ENCODE assay signal across 9 cellular contexts in the genomic region with DNA sequence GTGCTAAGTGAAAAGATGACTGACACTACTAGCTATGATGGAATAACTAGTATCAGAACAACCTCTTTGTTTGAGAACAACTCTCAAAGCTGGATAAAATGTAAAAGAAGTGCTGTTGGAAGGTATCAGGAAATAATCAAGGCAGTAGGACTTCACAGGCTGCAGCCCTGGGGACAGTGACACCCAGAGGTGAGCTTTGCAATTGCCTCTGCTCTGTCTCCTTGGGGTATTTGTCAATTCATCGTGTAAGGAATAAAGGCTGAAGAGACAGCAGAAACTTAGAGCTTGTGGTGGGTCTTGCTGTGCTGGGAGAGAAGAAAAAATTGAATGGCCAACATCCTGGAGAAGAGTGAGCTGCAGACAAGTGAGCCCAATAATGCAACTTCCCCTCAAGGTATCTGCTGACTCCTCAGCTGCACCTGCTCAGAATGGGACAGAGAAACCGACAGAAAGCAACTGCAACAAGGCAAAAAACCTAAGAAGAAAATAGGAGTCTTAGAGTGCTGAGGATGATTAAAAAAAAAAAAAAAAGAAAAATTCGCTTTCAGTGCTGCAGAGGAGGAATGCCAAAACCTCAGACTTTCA.
A peak's percentile ranks its signal among the peaks of the same experiment; 100 is the strongest.
DNase-seq lines count a peak whose midpoint lies in the region; ATAC-seq, FAIRE-seq and TF ChIP-seq lines count a peak whose summit lies in the region.
"Had no signal": no experiment of that assay in that cellular context is flagged by ENCODE, and none has a peak within 500 bp of the region (broad histone marks: within the 10 kb centered on the region; RNA-seq: fewer than 3 reads in every experiment).

No MANE protein-coding gene starts in this region.

- no peak overlapping the region for H3K4me3 Mint-ChIP-seq in CD8-positive, alpha-beta memory T cell

- H2AFZ ChIP-seq in smooth muscle cell (ENCODE audit: low read depth) = no peak overlapping the region

- WGBS in smooth muscle cell (ENCODE audit: low lambda C conversion rate) = 53% methylated on average over 3 of the region's 3 CpGs

- H3F3A ChIP-seq in smooth muscle cell (ENCODE audit: low read depth) = no peaks in the 10 kb centered on the region

- H3K27ac Mint-ChIP-seq in CD8-positive, alpha-beta memory T cell = no peak overlapping the region

- H3K4me1 ChIP-seq in smooth muscle cell (ENCODE audit: low read depth) = no peaks in the 10 kb centered on the region
- no peaks in the 10 kb centered on the region for H3K4me1 ChIP-seq in CD8-positive, alpha-beta memory T cell (ENCODE audit: insufficient read depth, low read length)

- FAIRE-seq in GM12891 (lab: Jason Lieb, UNC) = no peak

- H3K9me3 Mint-ChIP-seq in CD8-positive, alpha-beta memory T cell = peaks cover 0 to 2% (median 0%) of the 10 kb centered on the region in 5 donors

- H3K79me2 ChIP-seq in smooth muscle cell (ENCODE audit: low read depth) = no peaks in the 10 kb centered on the region

- no peaks in the 10 kb centered on the region for H3K9me3 ChIP-seq in smooth muscle cell (replicated peaks; ENCODE audit: low read depth)
- no peaks in the 10 kb centered on the region for H3K9me3 ChIP-seq in CD8-positive, alpha-beta memory T cell (ENCODE audit: low read length)
- H3K9me3 ChIP-seq: SJCRH30 had no signal

- no peaks in the 10 kb centered on the region for H4K20me1 ChIP-seq in smooth muscle cell (ENCODE audit: low read depth)

- intact Hi-C loops in dorsolateral prefrontal cortex (cut with DNase I) = no loop called here
- intact Hi-C loops in left cardiac atrium (cut with DNase I) = no loop called here

- no peak overlapping the region for H3K9ac ChIP-seq in smooth muscle cell (ENCODE audit: low read depth)

- H3K4me3 ChIP-seq in dorsolateral prefrontal cortex (no peak overlapping the region), smooth muscle cell (no peak overlapping the region)
- H3K4me3 ChIP-seq in CD8-positive, alpha-beta memory T cell (ENCODE audit: low read length) = no peak overlapping the region
- H3K4me3 ChIP-seq: SJCRH30 had no signal

- ATAC-seq in HG02852 (IDR thresholded peaks at IDR 0.05; ENCODE audit: unreplicated experiment) (peak; percentile 76), left cardiac atrium (no peak)

- no peaks in the 10 kb centered on the region for H3K36me3 Mint-ChIP-seq in CD8-positive, alpha-beta memory T cell

- H3K4me1 Mint-ChIP-seq in CD8-positive, alpha-beta memory T cell = no peaks in the 10 kb centered on the region

- no peak for TF ChIP-seq POLR2A in GM12891 (IDR thresholded peaks at IDR 0.05; ENCODE audit: low read depth, low read length)

- no peaks in the 10 kb centered on the region for H3K36me3 ChIP-seq in smooth muscle cell (ENCODE audit: low read depth)
- H3K36me3 ChIP-seq in CD8-positive, alpha-beta memory T cell (ENCODE audit: insufficient read depth, low read length) = no peaks in the 10 kb centered on the region
- H3K36me3 ChIP-seq: SJCRH30 had no signal

- peaks cover 2 to 41% of the 10 kb centered on the region in 2 donors for H3K27me3 Mint-ChIP-seq in CD8-positive, alpha-beta memory T cell

- H3K4me2 ChIP-seq in smooth muscle cell = no peak overlapping the region

- CTCF ChIA-PET in CD8-positive, alpha-beta memory T cell (lab: Charles Lee) = interaction anchor here (0.7 kb wide), 1 partner anchor 20 kb away, joined by 5 read pairs; no protein-coding TSS in a partner anchor

- POLR2A ChIA-PET in CD8-positive, alpha-beta memory T cell (lab: Charles Lee) = no interaction called here

- DNase-seq in AG20443 (ENCODE audit: low spot score) (peak; percentile 59), GM12891 (ENCODE audit: insufficient read length, low spot score) (peak; percentile 27), NCI-H69 (lab: John Stamatoyannopoulos, UW) (peak; percentile 68), dorsolateral prefrontal cortex (no peak), smooth muscle cell (lab: John Stamatoyannopoulos, UW; ENCODE audit: unreplicated experiment) (no peak), left cardiac atrium (no peak)
- DNase-seq in CD8-positive, alpha-beta memory T cell = no peak

- H3K27ac ChIP-seq in dorsolateral prefrontal cortex (no peak overlapping the region), smooth muscle cell (ENCODE audit: low read depth) (no peak overlapping the region)
- no peak overlapping the region for H3K27ac ChIP-seq in CD8-positive, alpha-beta memory T cell (ENCODE audit: low read depth, low read length)
- H3K27ac ChIP-seq: SJCRH30 had no signal

- TF ChIP-seq CTCF in dorsolateral prefrontal cortex (IDR thresholded peaks at IDR 0.05 in 54 of 56, conservative IDR thresholded peaks at IDR 0.05 in 2 of 56; ENCODE audit: low read depth in 1 of 56, partially characterized antibody in 56 of 56) (peak in 38 of 56 donors; percentile 14 to 51 (median 38)), smooth muscle cell (IDR thresholded peaks at IDR 0.05; ENCODE audit: borderline replicate concordance, insufficient read depth, poor library complexity, severe bottlenecking) (peak; percentile 58)

- H3K27me3 ChIP-seq in dorsolateral prefrontal cortex (peaks cover 0 to 5% (median 0%) of the 10 kb centered on the region in 45 donors), smooth muscle cell (ENCODE audit: low read depth) (peaks cover 17% of the 10 kb centered on the region)
- H3K27me3 ChIP-seq in CD8-positive, alpha-beta memory T cell (ENCODE audit: insufficient read depth, low read length, poor library complexity, severe bottlenecking) = no peaks in the 10 kb centered on the region
- H3K27me3 ChIP-seq: SJCRH30 had no signal

TF ChIP-seq in GM12891, 5 proteins besides CTCF, POLR2A, EP300 and RAD21:
- TF ChIP-seq TAF1 (IDR thresholded peaks at IDR 0.05; ENCODE audit: low read depth, low read length) (no peak), SPI1 (IDR thresholded peaks at IDR 0.05; ENCODE audit: low read depth, low read length) (no peak), POU2F2 (IDR thresholded peaks at IDR 0.05; ENCODE audit: low read depth, low read length) (no peak), POLR2AphosphoS5 (IDR thresholded peaks at IDR 0.05; ENCODE audit: low read depth, low read length) (no peak), PAX5 (IDR thresholded peaks at IDR 0.05; ENCODE audit: insufficient read depth, low read length, severe bottlenecking) (no peak)

Comparison
In these comparisons a context has a peak if more than half of its experiments do, and no peak if none do; other contexts are left out.
1. DNase-seq: peak in AG20443 (single experiment), GM12891 (single experiment) and NCI-H69 (single experiment); none in dorsolateral prefrontal cortex (0 of 10), smooth muscle cell (single experiment), left cardiac atrium (single experiment) and CD8-positive, alpha-beta memory T cell (0 of 5).